Comparison of ENCODE assay signal across 8 cellular contexts in the genomic region with DNA sequence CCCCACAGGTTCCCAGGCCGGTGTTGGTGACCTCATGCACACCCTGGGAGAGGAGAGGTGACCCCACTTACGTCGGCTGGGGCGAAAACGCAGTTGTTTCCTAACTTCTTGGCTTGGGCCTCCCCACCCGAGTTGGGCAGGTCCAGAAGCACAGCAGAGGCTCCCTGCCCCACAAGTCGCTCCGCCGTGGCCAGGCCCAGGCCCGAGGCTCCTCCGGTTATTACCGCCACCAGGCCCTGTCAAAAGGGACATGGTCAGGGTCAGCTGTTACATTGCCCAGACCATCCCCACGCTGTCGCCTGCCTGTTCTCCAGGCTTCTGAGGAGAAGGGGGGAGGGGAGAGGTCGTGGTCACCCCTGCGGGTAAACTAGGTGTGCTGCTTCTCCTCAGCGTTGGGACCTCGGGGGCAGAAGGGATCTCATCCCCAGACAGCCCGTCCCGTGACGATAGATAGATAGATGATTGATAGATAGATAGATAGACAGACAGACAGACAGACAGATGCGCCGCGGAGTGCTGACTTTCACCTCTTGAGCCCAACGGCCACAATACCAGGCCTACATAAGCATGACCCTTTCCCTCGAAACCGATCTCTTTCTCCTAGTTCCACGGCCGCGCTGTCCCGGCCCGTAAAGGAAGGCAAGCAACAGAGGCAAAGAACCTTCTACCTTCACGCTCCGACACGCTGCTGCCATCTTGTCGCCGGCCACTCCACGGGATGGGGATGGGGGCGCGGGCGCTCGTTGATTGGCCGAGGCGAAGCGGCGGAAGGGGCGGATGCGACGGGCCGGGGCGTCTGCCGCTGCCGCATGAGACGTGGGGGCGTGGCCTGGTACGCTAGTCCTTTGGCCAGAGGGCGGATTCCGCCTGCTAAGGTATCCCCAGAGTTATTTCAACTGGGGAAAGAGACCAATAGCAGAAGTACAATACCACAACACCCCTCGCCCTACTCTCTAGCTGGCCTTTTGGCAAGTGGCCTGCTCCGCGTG. TPM values are rescaled to one million over a fixed set of nuclear protein-coding genes. Genes with fewer than 3 reads are reported as not detected.
DNase-seq lines count a peak whose midpoint lies in the region; ATAC-seq and TF ChIP-seq lines count a peak whose summit lies in the region.

A gene (minus strand): TSS at position 720 of the 989 bp plus-strand sequence. CDS start 25 bp downstream, at position 695.

- H3K9ac ChIP-seq in BLaER1 treated with 17β-estradiol and CSF1 and Interleukin-3, amounts not matched to agents 10 nM and 100 nM, result peak within 1 kb of the TSS; percentile 76 to 87 (median 83)
- peak within 1 kb of the TSS; percentile 60 to 79 for H3K9ac ChIP-seq in liver (ENCODE audit: low read depth in 1 of 2, low read length in 2 of 2)

- TF ChIP-seq CTCF in liver (IDR thresholded peaks at IDR 0.05; ENCODE audit: low read depth, low read length, missing input control), result no peak

- no peaks in the 10 kb centered on the region for H3K9me3 ChIP-seq in BLaER1 treated with 17β-estradiol and CSF1 and Interleukin-3, amounts not matched to agents 10 nM and 100 nM (replicated peaks in 1 of 11)
- H3K9me3 ChIP-seq in liver (ENCODE audit: control insufficient read depth in 4 of 4, low read length in 3 of 4), result no peaks in the 10 kb centered on the region

- DNase-seq in NCI-H82 (lab: John Stamatoyannopoulos, UW) (peak; percentile 96), dermis blood vessel endothelial cell (peak; percentile 84)
- DNase-seq in activated CD4-positive, alpha-beta T cell treated with anti-CD3 and anti-CD28 coated beads, Interleukin-2, amount 50 U/mL, for 48 hours, result peak; percentile 86 to 89
- DNase-seq in stimulated activated CD4-positive, alpha-beta T cell treated with anti-CD3 and anti-CD28 coated beads, Interleukin-4, amount 100 ng/mL, for 4 hours, result peak; percentile 82 to 83

- H3K36me3 ChIP-seq in BLaER1 treated with 17β-estradiol and CSF1 and Interleukin-3, amounts not matched to agents 10 nM and 100 nM, result peaks cover 0 to 36% (median 13%) of the 10 kb centered on the region in 11 experiments; a peak in 17 of 22 replicates
- peaks cover 0 to 29% (median 16%) of the 10 kb centered on the region in 4 donors for H3K36me3 ChIP-seq in liver (ENCODE audit: control insufficient read depth in 4 of 4, insufficient read depth in 3 of 4, low read depth in 1 of 4, low read length in 3 of 4)

- peak within 1 kb of the TSS; percentile 64 to 79 (median 72) for H3K4me3 ChIP-seq in BLaER1 treated with 17β-estradiol and CSF1 and Interleukin-3, amounts not matched to agents 10 nM and 100 nM
- peak within 1 kb of the TSS; percentile 62 to 99 (median 91) for H3K4me3 ChIP-seq in liver (ENCODE audit: low read depth in 1 of 3, low read length in 3 of 3)

- peaks cover 47 to 88% (median 77%) of the 10 kb centered on the region in 11 experiments for H3K27me3 ChIP-seq in BLaER1 treated with 17β-estradiol and CSF1 and Interleukin-3, amounts not matched to agents 10 nM and 100 nM
- no peaks in the 10 kb centered on the region for H3K27me3 ChIP-seq in liver (ENCODE audit: control insufficient read depth in 4 of 4, insufficient read depth in 4 of 4, low read length in 3 of 4)

- H3K4me1 ChIP-seq in BLaER1 treated with 17β-estradiol and CSF1 and Interleukin-3, amounts not matched to agents 10 nM and 100 nM, result peaks cover 4 to 20% (median 12%) of the 10 kb centered on the region in 10 experiments; a peak in 18 of 20 replicates
- H3K4me1 ChIP-seq in liver (ENCODE audit: control insufficient read depth in 4 of 4, insufficient read depth in 4 of 4, low read length in 3 of 4), result peaks cover 1 to 33% (median 20%) of the 10 kb centered on the region in 4 donors

- no peak for TF ChIP-seq RAD21 in liver (IDR thresholded peaks at IDR 0.05)

- ATAC-seq in GM19351 (IDR thresholded peaks at IDR 0.05; ENCODE audit: unreplicated experiment), result peak; percentile 94
- ATAC-seq in HG03521 (IDR thresholded peaks at IDR 0.05; ENCODE audit: unreplicated experiment), result peak; percentile 95

- no peaks in the 10 kb centered on the region; a peak in 1 of 22 replicates for H4K20me1 ChIP-seq in BLaER1 treated with 17β-estradiol and CSF1 and Interleukin-3, amounts not matched to agents 10 nM and 100 nM

- peak within 1 kb of the TSS; percentile 76 to 89 (median 82) for H3K4me2 ChIP-seq in BLaER1 treated with 17β-estradiol and CSF1 and Interleukin-3, amounts not matched to agents 10 nM and 100 nM

- peak within 1 kb of the TSS; percentile 44 to 84 (median 79); a peak in 21 of 22 replicates for H3K27ac ChIP-seq in BLaER1 treated with 17β-estradiol and CSF1 and Interleukin-3, amounts not matched to agents 10 nM and 100 nM
- H3K27ac ChIP-seq in liver (ENCODE audit: low read depth in 1 of 2, low read length in 2 of 2), result peak within 1 kb of the TSS; percentile 59 to 69

- 3% methylated on average over 61 of the region's 61 CpGs for WGBS in liver

TF ChIP-seq in liver, 16 proteins besides CTCF, POLR2A, EP300 and RAD21:
- TF ChIP-seq, protein P1, sequence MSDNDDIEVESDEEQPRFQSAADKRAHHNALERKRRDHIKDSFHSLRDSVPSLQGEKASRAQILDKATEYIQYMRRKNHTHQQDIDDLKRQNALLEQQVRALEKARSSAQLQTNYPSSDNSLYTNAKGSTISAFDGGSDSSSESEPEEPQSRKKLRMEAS (IDR thresholded peaks at IDR 0.05), result peak; percentile 47
- TF ChIP-seq, protein P2, sequence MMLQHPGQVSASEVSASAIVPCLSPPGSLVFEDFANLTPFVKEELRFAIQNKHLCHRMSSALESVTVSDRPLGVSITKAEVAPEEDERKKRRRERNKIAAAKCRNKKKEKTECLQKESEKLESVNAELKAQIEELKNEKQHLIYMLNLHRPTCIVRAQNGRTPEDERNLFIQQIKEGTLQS (IDR thresholded peaks at IDR 0.05), result no peak
- peak; percentile 33 for TF ChIP-seq HNF4G (IDR thresholded peaks at IDR 0.05)
- TF ChIP-seq SP1 (IDR thresholded peaks at IDR 0.05), result peak; percentile 85
- TF ChIP-seq, protein P3, sequence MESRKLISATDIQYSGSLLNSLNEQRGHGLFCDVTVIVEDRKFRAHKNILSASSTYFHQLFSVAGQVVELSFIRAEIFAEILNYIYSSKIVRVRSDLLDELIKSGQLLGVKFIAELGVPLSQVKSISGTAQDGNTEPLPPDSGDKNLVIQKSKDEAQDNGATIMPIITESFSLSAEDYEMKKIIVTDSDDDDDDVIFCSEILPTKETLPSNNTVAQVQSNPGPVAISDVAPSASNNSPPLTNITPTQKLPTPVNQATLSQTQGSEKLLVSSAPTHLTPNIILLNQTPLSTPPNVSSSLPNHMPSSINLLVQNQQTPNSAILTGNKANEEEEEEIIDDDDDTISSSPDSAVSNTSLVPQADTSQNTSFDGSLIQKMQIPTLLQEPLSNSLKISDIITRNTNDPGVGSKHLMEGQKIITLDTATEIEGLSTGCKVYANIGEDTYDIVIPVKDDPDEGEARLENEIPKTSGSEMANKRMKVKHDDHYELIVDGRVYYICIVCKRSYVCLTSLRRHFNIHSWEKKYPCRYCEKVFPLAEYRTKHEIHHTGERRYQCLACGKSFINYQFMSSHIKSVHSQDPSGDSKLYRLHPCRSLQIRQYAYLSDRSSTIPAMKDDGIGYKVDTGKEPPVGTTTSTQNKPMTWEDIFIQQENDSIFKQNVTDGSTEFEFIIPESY (IDR thresholded peaks at IDR 0.05), result peak; percentile 37
- TF ChIP-seq HNF4A (conservative IDR thresholded peaks at IDR 0.05), result peak; percentile 66 to 76
- TF ChIP-seq RXRA (IDR thresholded peaks at IDR 0.05), result peak in 1 of 2 donors; percentile 35
- no peak for TF ChIP-seq FOXA2 (IDR thresholded peaks at IDR 0.05)
- TF ChIP-seq YY1 (IDR thresholded peaks at IDR 0.05), result peak; percentile 96
- TF ChIP-seq JUND (IDR thresholded peaks at IDR 0.05), result no peak
- TF ChIP-seq, protein P4, sequence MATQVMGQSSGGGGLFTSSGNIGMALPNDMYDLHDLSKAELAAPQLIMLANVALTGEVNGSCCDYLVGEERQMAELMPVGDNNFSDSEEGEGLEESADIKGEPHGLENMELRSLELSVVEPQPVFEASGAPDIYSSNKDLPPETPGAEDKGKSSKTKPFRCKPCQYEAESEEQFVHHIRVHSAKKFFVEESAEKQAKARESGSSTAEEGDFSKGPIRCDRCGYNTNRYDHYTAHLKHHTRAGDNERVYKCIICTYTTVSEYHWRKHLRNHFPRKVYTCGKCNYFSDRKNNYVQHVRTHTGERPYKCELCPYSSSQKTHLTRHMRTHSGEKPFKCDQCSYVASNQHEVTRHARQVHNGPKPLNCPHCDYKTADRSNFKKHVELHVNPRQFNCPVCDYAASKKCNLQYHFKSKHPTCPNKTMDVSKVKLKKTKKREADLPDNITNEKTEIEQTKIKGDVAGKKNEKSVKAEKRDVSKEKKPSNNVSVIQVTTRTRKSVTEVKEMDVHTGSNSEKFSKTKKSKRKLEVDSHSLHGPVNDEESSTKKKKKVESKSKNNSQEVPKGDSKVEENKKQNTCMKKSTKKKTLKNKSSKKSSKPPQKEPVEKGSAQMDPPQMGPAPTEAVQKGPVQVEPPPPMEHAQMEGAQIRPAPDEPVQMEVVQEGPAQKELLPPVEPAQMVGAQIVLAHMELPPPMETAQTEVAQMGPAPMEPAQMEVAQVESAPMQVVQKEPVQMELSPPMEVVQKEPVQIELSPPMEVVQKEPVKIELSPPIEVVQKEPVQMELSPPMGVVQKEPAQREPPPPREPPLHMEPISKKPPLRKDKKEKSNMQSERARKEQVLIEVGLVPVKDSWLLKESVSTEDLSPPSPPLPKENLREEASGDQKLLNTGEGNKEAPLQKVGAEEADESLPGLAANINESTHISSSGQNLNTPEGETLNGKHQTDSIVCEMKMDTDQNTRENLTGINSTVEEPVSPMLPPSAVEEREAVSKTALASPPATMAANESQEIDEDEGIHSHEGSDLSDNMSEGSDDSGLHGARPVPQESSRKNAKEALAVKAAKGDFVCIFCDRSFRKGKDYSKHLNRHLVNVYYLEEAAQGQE (IDR thresholded peaks at IDR 0.05), result no peak
- no peak for TF ChIP-seq EGR1 (IDR thresholded peaks at IDR 0.05; ENCODE audit: low read depth in 2 of 2)
- TF ChIP-seq TAF1 (conservative IDR thresholded peaks at IDR 0.05), result peak; percentile 18
- TF ChIP-seq FOXA1 (IDR thresholded peaks at IDR 0.05), result no peak
- no peak for TF ChIP-seq NR2F2 (IDR thresholded peaks at IDR 0.05)
- TF ChIP-seq GABPA (IDR thresholded peaks at IDR 0.05 in 1 of 2, conservative IDR thresholded peaks at IDR 0.05 in 1 of 2), result peak in 1 of 2 donors; percentile 81

RNA-seq across cellular contexts. Expression of the gene that starts here (rescaled TPM):
- total RNA-seq in dermis blood vessel endothelial cell, result 79.3 and 83.7 TPM in 2 replicates
- 100 to 1,000 TPM in 1 of 2 donors, 10 to 100 TPM in 1; 32.4 to 175 TPM for total RNA-seq in liver
- 100 to 1,000 TPM; 228 to 233 TPM for polyA plus RNA-seq in liver

Comparison
In these comparisons a context has a peak if more than half of its experiments do, and no peak if none do; other contexts are left out.
1. Peak in every context shown above with its lines: DNase-seq, ATAC-seq, H3K4me3 ChIP-seq and H3K27ac ChIP-seq.